In the genomic region with DNA sequence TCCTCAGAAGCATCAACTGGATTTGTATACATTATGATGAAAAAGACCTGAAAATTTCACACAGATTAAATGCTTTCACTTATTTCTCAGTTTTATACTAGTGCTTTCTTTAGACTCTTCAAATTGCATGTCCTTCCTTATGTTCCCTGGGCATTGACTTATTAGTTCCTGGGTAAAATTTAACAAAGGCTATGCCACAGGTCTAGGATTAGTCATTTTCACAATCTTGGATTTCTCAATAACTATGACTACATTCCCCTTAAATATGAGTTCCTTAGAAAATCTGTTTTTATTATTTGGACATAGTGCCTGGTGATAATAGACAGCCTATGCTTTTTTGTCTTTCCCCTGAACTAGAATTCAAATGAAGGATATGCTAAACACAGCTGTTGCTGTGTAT, we compare ENCODE assay signal across 14 cellular contexts.
DNase-seq lines count a peak whose midpoint lies in the region; ATAC-seq and TF ChIP-seq lines count a peak whose summit lies in the region.
"Had no signal": no experiment of that assay in that cellular context is flagged by ENCODE, and none has a peak within 500 bp of the region (broad histone marks: within the 10 kb centered on the region; RNA-seq: fewer than 3 reads in every experiment).

No MANE protein-coding gene starts in this region.

- H3K4me1 Mint-ChIP-seq in activated CD8-positive, alpha-beta T cell treated with anti-CD3 and anti-CD28 coated beads for 36 hours (ENCODE audit: low read depth), result no peaks in the 10 kb centered on the region
- H3K4me1 Mint-ChIP-seq in activated CD4-positive, alpha-beta T cell treated with anti-CD3 and anti-CD28 coated beads, Interleukin-2, amount 10 ng/mL, durations not matched to agents 24 days and 14 days, result no peaks in the 10 kb centered on the region
- H3K4me1 Mint-ChIP-seq: activated T-helper 17 cell treated with anti-CD3 and anti-CD28 coated beads, Interleukin-2, amount 50 U/mL, for 72 hours; endodermal cell had no signal

- no peaks in the 10 kb centered on the region for H3K27me3 Mint-ChIP-seq in activated CD8-positive, alpha-beta T cell treated with anti-CD3 and anti-CD28 coated beads for 36 hours
- peaks cover 2% of the 10 kb centered on the region for H3K27me3 Mint-ChIP-seq in activated CD4-positive, alpha-beta T cell treated with anti-CD3 and anti-CD28 coated beads, Interleukin-2, amount 10 ng/mL, durations not matched to agents 24 days and 14 days
- H3K27me3 Mint-ChIP-seq: activated T-helper 17 cell treated with anti-CD3 and anti-CD28 coated beads, Interleukin-2, amount 50 U/mL, for 72 hours had no signal

- peak; percentile 8 for DNase-seq in AG08396 (ENCODE audit: low spot score)
- peak; percentile 34 for DNase-seq in HT1080 (ENCODE audit: low read depth)
- DNase-seq in mammary epithelial cell, result peak; percentile 65
- peak; percentile 76 for DNase-seq in kidney tubule cell (ENCODE audit: low spot score)
- no peak for DNase-seq in occipital lobe (lab: John Stamatoyannopoulos, UW)
- no peak for DNase-seq in activated CD8-positive, alpha-beta T cell treated with anti-CD3 and anti-CD28 coated beads for 36 hours
- DNase-seq in left lobe of liver (ENCODE audit: low spot score), result no peak
- DNase-seq in activated CD4-positive, alpha-beta T cell treated with anti-CD3 and anti-CD28 coated beads, Interleukin-2, amount 10 ng/mL, durations not matched to agents 24 days and 14 days, result no peak
- DNase-seq: activated CD4-positive, alpha-beta T cell treated with anti-CD3 and anti-CD28 coated beads, Interleukin-2, amount 50 U/mL, for 4 hours; body of pancreas; endodermal cell; midbrain had no signal

- no peak overlapping the region for H3K27ac Mint-ChIP-seq in activated CD8-positive, alpha-beta T cell treated with anti-CD3 and anti-CD28 coated beads for 36 hours
- H3K27ac Mint-ChIP-seq in activated CD4-positive, alpha-beta T cell treated with anti-CD3 and anti-CD28 coated beads, Interleukin-2, amount 10 ng/mL, durations not matched to agents 24 days and 14 days, result no peak overlapping the region
- H3K27ac Mint-ChIP-seq: activated T-helper 17 cell treated with anti-CD3 and anti-CD28 coated beads, Interleukin-2, amount 50 U/mL, for 72 hours; endodermal cell had no signal

- no peaks in the 10 kb centered on the region for H3K36me3 ChIP-seq in mammary epithelial cell (ENCODE audit: insufficient read depth, low read length)
- H3K36me3 ChIP-seq: BLaER1 had no signal

- dilution Hi-C loops in mammary epithelial cell (cut with HindIII; ENCODE audit: low sequenced_read_pairs), result no loop called here

- H3K4me1 ChIP-seq in mammary epithelial cell (ENCODE audit: insufficient read depth, low read length), result no peaks in the 10 kb centered on the region
- H3K4me1 ChIP-seq: BLaER1, body of pancreas had no signal

- no peaks in the 10 kb centered on the region for H3K9me3 ChIP-seq in mammary epithelial cell (replicated peaks; ENCODE audit: insufficient read depth, low read length)
- H3K9me3 ChIP-seq: body of pancreas had no signal

- in situ Hi-C loops in mammary epithelial cell (cut with MboI; ENCODE audit: low sequenced_read_pairs in 2 of 2), result no loop called here

- no peak overlapping the region for H3K4me3 Mint-ChIP-seq in activated CD8-positive, alpha-beta T cell treated with anti-CD3 and anti-CD28 coated beads for 36 hours
- H3K4me3 Mint-ChIP-seq in activated CD4-positive, alpha-beta T cell treated with anti-CD3 and anti-CD28 coated beads, Interleukin-2, amount 10 ng/mL, durations not matched to agents 24 days and 14 days, result no peak overlapping the region
- H3K4me3 Mint-ChIP-seq: activated T-helper 17 cell treated with anti-CD3 and anti-CD28 coated beads, Interleukin-2, amount 50 U/mL, for 72 hours; endodermal cell had no signal

- CTCF ChIA-PET in mammary epithelial cell (lab: Charles Lee; ENCODE audit: low non-redundant PET), result no interaction called here
- CTCF ChIA-PET in activated CD8-positive, alpha-beta T cell treated with anti-CD3 and anti-CD28 coated beads for 36 hours (lab: Charles Lee), result no interaction called here

- H3K4me2 ChIP-seq in mammary epithelial cell (ENCODE audit: insufficient read depth, low read depth, low read length), result no peak overlapping the region
- H3K4me2 ChIP-seq: BLaER1 had no signal

- no peak overlapping the region for H3K4me3 ChIP-seq in mammary epithelial cell (replicated peaks in 1 of 3; ENCODE audit: insufficient read depth in 1 of 3, low read depth in 2 of 3, low read length in 3 of 3)
- H3K4me3 ChIP-seq: BLaER1, body of pancreas had no signal

- H3K36me3 Mint-ChIP-seq in activated CD8-positive, alpha-beta T cell treated with anti-CD3 and anti-CD28 coated beads for 36 hours (ENCODE audit: low read depth), result no peaks in the 10 kb centered on the region
- H3K36me3 Mint-ChIP-seq in activated CD4-positive, alpha-beta T cell treated with anti-CD3 and anti-CD28 coated beads, Interleukin-2, amount 10 ng/mL, durations not matched to agents 24 days and 14 days (ENCODE audit: low read depth), result no peaks in the 10 kb centered on the region

- no peaks in the 10 kb centered on the region for H3K9me3 Mint-ChIP-seq in activated CD8-positive, alpha-beta T cell treated with anti-CD3 and anti-CD28 coated beads for 36 hours
- H3K9me3 Mint-ChIP-seq in activated CD4-positive, alpha-beta T cell treated with anti-CD3 and anti-CD28 coated beads, Interleukin-2, amount 10 ng/mL, durations not matched to agents 24 days and 14 days, result no peaks in the 10 kb centered on the region
- H3K9me3 Mint-ChIP-seq: activated T-helper 17 cell treated with anti-CD3 and anti-CD28 coated beads, Interleukin-2, amount 50 U/mL, for 72 hours had no signal

- no TSS peak for BruUV-seq in mammary epithelial cell (replicated peaks; lab: Mats Ljungman, UMichigan)

- no peak for TF ChIP-seq CTCF in mammary epithelial cell (conservative IDR thresholded peaks at IDR 0.05 in 1 of 2, IDR thresholded peaks at IDR 0.05 in 1 of 2; ENCODE audit: extremely low read depth in 1 of 2, insufficient read depth in 1 of 2, low read depth in 1 of 2, low read length in 2 of 2)
- no peak for TF ChIP-seq CTCF in activated CD8-positive, alpha-beta T cell treated with anti-CD3 and anti-CD28 coated beads for 36 hours (IDR thresholded peaks at IDR 0.05)

- no peak overlapping the region for H3K27ac ChIP-seq in mammary epithelial cell (ENCODE audit: insufficient read depth, low read depth, low read length)
- H3K27ac ChIP-seq: BLaER1, body of pancreas had no signal

- no peak overlapping the region for H2AFZ ChIP-seq in mammary epithelial cell (ENCODE audit: low read depth, low read length)

- H4K20me1 ChIP-seq in mammary epithelial cell (ENCODE audit: insufficient read depth, low read length), result no peaks in the 10 kb centered on the region
- H4K20me1 ChIP-seq: BLaER1 had no signal

- H3K9ac ChIP-seq in mammary epithelial cell (ENCODE audit: insufficient read depth, low read length), result no peak overlapping the region
- H3K9ac ChIP-seq: BLaER1 had no signal

- intact Hi-C loops in mammary epithelial cell (cut with micrococcal nuclease), result no loop called here
- intact Hi-C loops in activated CD8-positive, alpha-beta T cell treated with anti-CD3 and anti-CD28 coated beads for 36 hours (cut with micrococcal nuclease), result no loop called here
- intact Hi-C loops in activated CD4-positive, alpha-beta T cell treated with anti-CD3 and anti-CD28 coated beads, Interleukin-2, amount 10 ng/mL, durations not matched to agents 24 days and 14 days (cut with micrococcal nuclease), result no loop called here

- H3K79me2 ChIP-seq in mammary epithelial cell (ENCODE audit: insufficient read depth, low read length), result no peaks in the 10 kb centered on the region

- POLR2A ChIA-PET in activated CD8-positive, alpha-beta T cell treated with anti-CD3 and anti-CD28 coated beads for 36 hours (lab: Charles Lee), result no interaction called here

- ATAC-seq in activated CD8-positive, alpha-beta T cell treated with anti-CD3 and anti-CD28 coated beads for 36 hours, result no peak
- ATAC-seq in left lobe of liver, result no peak
- ATAC-seq: activated T-helper 17 cell treated with anti-CD3 and anti-CD28 coated beads, Interleukin-2, amount 50 U/mL, for 72 hours; body of pancreas had no signal

- H3K27me3 ChIP-seq in mammary epithelial cell (ENCODE audit: insufficient read depth, low read length), result no peaks in the 10 kb centered on the region
- H3K27me3 ChIP-seq: BLaER1, body of pancreas had no signal

Comparison
In these comparisons a context has a peak if more than half of its experiments do, and no peak if none do; other contexts are left out.
1. DNase-seq: peak in AG08396 (single experiment), HT1080 (single experiment), mammary epithelial cell (single experiment) and kidney tubule cell (single experiment); none in occipital lobe (single experiment), activated CD8-positive, alpha-beta T cell treated with anti-CD3 and anti-CD28 coated beads for 36 hours (single experiment), left lobe of liver (single experiment) and activated CD4-positive, alpha-beta T cell treated with anti-CD3 and anti-CD28 coated beads, Interleukin-2, amount 10 ng/mL, durations not matched to agents 24 days and 14 days (single experiment).